10 cellular contexts compared by ENCODE assay signal in genomic region chr4:142815834-142816233, GRCh38. TPM values are rescaled to one million over a fixed set of nuclear protein-coding genes. Genes with fewer than 3 reads are reported as not detected.
DNase-seq lines count a peak whose midpoint lies in the region; ATAC-seq and TF ChIP-seq lines count a peak whose summit lies in the region.
"Had no signal": no experiment of that assay in that cellular context is flagged by ENCODE, and none has a peak within 500 bp of the region (broad histone marks: within the 10 kb centered on the region; RNA-seq: fewer than 3 reads in every experiment).

No MANE protein-coding gene starts in this region.

- TF ChIP-seq CTCF in mesothelial cell of epicardium (IDR thresholded peaks at IDR 0.05; ENCODE audit: unreplicated experiment), result no peak

- ATAC-seq in HG03439 (IDR thresholded peaks at IDR 0.05; ENCODE audit: unreplicated experiment) (no peak), GM18873 (IDR thresholded peaks at IDR 0.05; ENCODE audit: low FRiP score, unreplicated experiment) (no peak), GM19324 (IDR thresholded peaks at IDR 0.05; ENCODE audit: low FRiP score, unreplicated experiment) (no peak)

- no peaks in the 10 kb centered on the region for H3K27me3 Mint-ChIP-seq in mesothelial cell of epicardium (ENCODE audit: low read depth)

- H3K4me3 Mint-ChIP-seq in mesothelial cell of epicardium, result no peak overlapping the region

- H3K36me3 Mint-ChIP-seq in mesothelial cell of epicardium, result peaks cover 8% of the 10 kb centered on the region

- H3K27ac Mint-ChIP-seq in mesothelial cell of epicardium, result peak overlapping the region; percentile 63

- H3K9me3 Mint-ChIP-seq in mesothelial cell of epicardium, result peaks cover 3% of the 10 kb centered on the region

- DNase-seq in ELR (ENCODE audit: low read depth) (peak; percentile 66), LHCN-M2 (ENCODE audit: low read depth) (peak; percentile 79), amniotic epithelial cell (ENCODE audit: low read depth) (peak; percentile 59), mesothelial cell of epicardium (ENCODE audit: low spot score in 2 of 2, unreplicated experiment in 2 of 2) (no peak), HuH-7 (ENCODE audit: low spot score) (no peak)
- DNase-seq: H7, small intestine had no signal

- H3K4me1 Mint-ChIP-seq in mesothelial cell of epicardium, result peaks cover 64% of the 10 kb centered on the region

RNA-seq across cellular contexts. Expression of gene INPP4B, which starts 30.3 kb away (rescaled TPM):
- total RNA-seq in LHCN-M2 (2014; rRNA removed) (17.2 and 23.0 TPM in 2 replicates), mesothelial cell of epicardium (26.1 to 35.4 TPM (median 27.9 TPM) in 3 replicates)
- polyA plus RNA-seq in LHCN-M2 (2012), result 8.0 TPM

Comparison
In these comparisons a context has a peak if more than half of its experiments do, and no peak if none do; other contexts are left out.
1. DNase-seq: peak in ELR (single experiment), LHCN-M2 (single experiment) and amniotic epithelial cell (single experiment); none in mesothelial cell of epicardium (0 of 2) and HuH-7 (single experiment).